Comparison of ENCODE assay signal across 26 cellular contexts in genomic region chr2:66001538-66001937, GRCh38.
DNase-seq lines count a peak whose midpoint lies in the region; ATAC-seq, FAIRE-seq and TF ChIP-seq lines count a peak whose summit lies in the region.
"Had no signal": no experiment of that assay in that cellular context is flagged by ENCODE, and none has a peak within 500 bp of the region (broad histone marks: within the 10 kb centered on the region; RNA-seq: fewer than 3 reads in every experiment).

No MANE protein-coding gene starts in this region.

- peaks cover 4% of the 10 kb centered on the region for H3K9me3 Mint-ChIP-seq in type B pancreatic cell
- H3K9me3 Mint-ChIP-seq: CD4-positive, alpha-beta T cell; GM23338; H9 had no signal

- intact Hi-C loops in left lung (cut with DNase I), result no loop called here

- H3K27me3 Mint-ChIP-seq in type B pancreatic cell, result no peaks in the 10 kb centered on the region
- H3K27me3 Mint-ChIP-seq: CD8-positive, alpha-beta memory T cell had no signal

- no peak overlapping the region for H3K27ac ChIP-seq in left lung
- no peak overlapping the region for H3K27ac ChIP-seq in osteoblast (ENCODE audit: low read depth, low read length)
- H3K27ac ChIP-seq: A549; BLaER1 treated with 17β-estradiol and CSF1 and Interleukin-3, amounts not matched to agents 10 nM and 100 nM had no signal

- H3K27me3 ChIP-seq in left lung, result peaks cover 0 to 6% of the 10 kb centered on the region in 2 donors
- no peaks in the 10 kb centered on the region for H3K27me3 ChIP-seq in osteoblast (ENCODE audit: insufficient read depth, low read length)
- H3K27me3 ChIP-seq: BE2C; BLaER1 treated with 17β-estradiol and CSF1 and Interleukin-3, amounts not matched to agents 10 nM and 100 nM had no signal

- DNase-seq in DMS79 treated with DMSO at 0.1 percent for 48 hours (lab: John Stamatoyannopoulos, UW) (peak; percentile 53), left lung (no peak), osteoblast (ENCODE audit: insufficient read length, low spot score, missing footprints) (peak; percentile 4), type B pancreatic cell (ENCODE audit: extremely low spot score, unreplicated experiment) (no peak), amniotic stem cell (lab: John Stamatoyannopoulos, UW) (no peak), urothelium cell line (ENCODE audit: low spot score) (no peak)
- DNase-seq: 8988T; ACHN; AML-193; BE2C; CD4-positive, alpha-beta T cell; CD8-positive, alpha-beta memory T cell; DMS 273 treated with DMSO at 0.1 percent for 48 hours; DND-41; H9 had no signal

- H3K4me3 ChIP-seq in left lung (no peak overlapping the region), osteoblast (ENCODE audit: insufficient read depth, low read length) (no peak overlapping the region)
- H3K4me3 ChIP-seq: A549; BLaER1 treated with 17β-estradiol and CSF1 and Interleukin-3, amounts not matched to agents 10 nM and 100 nM; GM23338 had no signal

- H3K4me1 ChIP-seq in left lung (no peaks in the 10 kb centered on the region), osteoblast (ENCODE audit: insufficient read depth, low read length) (no peaks in the 10 kb centered on the region)
- H3K4me1 ChIP-seq: A549; BE2C; BLaER1 treated with 17β-estradiol and CSF1 and Interleukin-3, amounts not matched to agents 10 nM and 100 nM had no signal

- no peak for TF ChIP-seq CTCF in left lung (IDR thresholded peaks at IDR 0.05)
- no peak for TF ChIP-seq CTCF in osteoblast (IDR thresholded peaks at IDR 0.05; ENCODE audit: extremely low read depth, low read depth, low read length)
- no peak for TF ChIP-seq CTCF in type B pancreatic cell (conservative IDR thresholded peaks at IDR 0.05)

- H3K9me3 ChIP-seq in left lung (no peaks in the 10 kb centered on the region), osteoblast (ENCODE audit: low read depth, low read length) (no peaks in the 10 kb centered on the region)
- H3K9me3 ChIP-seq: A549; BE2C; BLaER1 treated with 17β-estradiol and CSF1 and Interleukin-3, amounts not matched to agents 10 nM and 100 nM had no signal

- no peaks in the 10 kb centered on the region for H4K20me1 ChIP-seq in osteoblast (ENCODE audit: insufficient read depth, low read length)
- H4K20me1 ChIP-seq: BLaER1 treated with 17β-estradiol and CSF1 and Interleukin-3, amounts not matched to agents 10 nM and 100 nM had no signal

- H3K36me3 Mint-ChIP-seq in type B pancreatic cell, result no peaks in the 10 kb centered on the region
- H3K36me3 Mint-ChIP-seq: CD14-positive monocyte; CD8-positive, alpha-beta memory T cell had no signal

- H3K4me2 ChIP-seq in osteoblast (ENCODE audit: insufficient read depth, low read length), result no peak overlapping the region
- H3K4me2 ChIP-seq: A549; BLaER1 treated with 17β-estradiol and CSF1 and Interleukin-3, amounts not matched to agents 10 nM and 100 nM; GM23338 had no signal

- H3K36me3 ChIP-seq in left lung (no peaks in the 10 kb centered on the region), osteoblast (ENCODE audit: insufficient read depth, low read length) (no peaks in the 10 kb centered on the region)
- H3K36me3 ChIP-seq: BE2C; BLaER1 treated with 17β-estradiol and CSF1 and Interleukin-3, amounts not matched to agents 10 nM and 100 nM had no signal

- no peaks in the 10 kb centered on the region for H3K79me2 ChIP-seq in osteoblast (ENCODE audit: insufficient read depth, low read length)

- H3K4me3 Mint-ChIP-seq in type B pancreatic cell, result no peak overlapping the region
- H3K4me3 Mint-ChIP-seq: CD14-positive monocyte; CD4-positive, alpha-beta T cell; CD8-positive, alpha-beta memory T cell; GM23338; H9 had no signal

- FAIRE-seq in urothelium cell line (lab: Jason Lieb, UNC), result no peak
- FAIRE-seq: A549, D721Med, G401.6, GM12892, GM19239 had no signal

- peaks cover 13% of the 10 kb centered on the region for H3K4me1 Mint-ChIP-seq in type B pancreatic cell (ENCODE audit: unreplicated experiment)
- H3K4me1 Mint-ChIP-seq: CD14-positive monocyte; CD8-positive, alpha-beta memory T cell; GM23338; H9 had no signal

- peak overlapping the region; percentile 12 for H3K27ac Mint-ChIP-seq in type B pancreatic cell
- H3K27ac Mint-ChIP-seq: CD14-positive monocyte; CD4-positive, alpha-beta T cell; CD8-positive, alpha-beta memory T cell; GM23338; H9 had no signal

- ATAC-seq in left lung (peak; percentile 83), HG03280 (IDR thresholded peaks at IDR 0.05; ENCODE audit: unreplicated experiment) (no peak), GM19324 (IDR thresholded peaks at IDR 0.05; ENCODE audit: low FRiP score, unreplicated experiment) (no peak)
- ATAC-seq: A549, GM23338, HCT116 had no signal

- no peak overlapping the region for H2AFZ ChIP-seq in osteoblast (ENCODE audit: low read length)
- H2AFZ ChIP-seq: GM23338 had no signal

Comparison
In these comparisons a context has a peak if more than half of its experiments do, and no peak if none do; other contexts are left out.
1. DNase-seq: peak in DMS79 treated with DMSO at 0.1 percent for 48 hours (single experiment) and osteoblast (single experiment); none in left lung (0 of 2), type B pancreatic cell (single experiment), amniotic stem cell (single experiment) and urothelium cell line (single experiment).